In the genomic region with DNA sequence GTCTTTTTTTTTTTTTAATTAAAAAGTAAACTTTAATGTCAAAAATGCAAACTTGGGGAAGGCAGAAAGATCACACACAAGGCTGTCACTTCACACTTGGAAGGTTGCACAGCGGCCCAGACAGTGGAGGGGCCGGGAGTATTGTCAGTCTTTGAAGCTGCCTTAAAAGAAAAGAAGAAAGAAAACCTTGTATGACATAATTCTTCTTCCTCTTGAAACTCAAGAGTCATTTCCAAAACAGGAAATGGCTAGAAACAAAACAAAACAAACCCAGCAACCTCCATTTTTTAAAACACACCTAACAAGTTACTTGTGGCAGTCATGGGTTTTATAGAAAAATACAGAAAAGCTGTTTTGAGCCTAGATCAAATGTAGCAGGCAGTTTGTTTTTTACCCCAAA, we compare ENCODE assay signal across 16 cellular contexts.
DNase-seq lines count a peak whose midpoint lies in the region; ATAC-seq and TF ChIP-seq lines count a peak whose summit lies in the region.
"Had no signal": no experiment of that assay in that cellular context is flagged by ENCODE, and none has a peak within 500 bp of the region (broad histone marks: within the 10 kb centered on the region; RNA-seq: fewer than 3 reads in every experiment).

No MANE protein-coding gene starts in this region.

- TF ChIP-seq CTCF in choroid plexus epithelial cell (conservative IDR thresholded peaks at IDR 0.05; ENCODE audit: low read depth, low read length), result no peak

- peak; percentile 26 for DNase-seq in choroid plexus epithelial cell (ENCODE audit: low read depth)
- DNase-seq in putamen (ENCODE audit: low spot score), result no peak
- no peak for DNase-seq in NCI-H2227 treated with DMSO at 0.1 percent for 48 hours (lab: John Stamatoyannopoulos, UW)
- DNase-seq in SKM-1 treated with dmso at 0.1 percent for 144 hours (lab: John Stamatoyannopoulos, UW; ENCODE audit: unreplicated experiment), result no peak
- DNase-seq in G401 (ENCODE audit: low spot score), result no peak
- DNase-seq: activated CD4-positive, alpha-beta T cell treated with anti-CD3 and anti-CD28 coated beads for 1 hour; activated naive CD8-positive, alpha-beta T cell treated with anti-CD3 and anti-CD28 coated beads for 36 hours; midbrain; NCI-H1092 treated with DMSO at 0.1 percent for 48 hours; occipital lobe; stimulated activated CD4-positive, alpha-beta T cell treated with anti-CD3 and anti-CD28 coated beads, Interleukin-4, amount 100 ng/mL, for 4 hours; transverse colon had no signal

- no peaks in the 10 kb centered on the region for H3K27me3 ChIP-seq in ACC112 (ENCODE audit: insufficient read depth, low read length)
- H3K27me3 ChIP-seq: transverse colon had no signal

- no peak overlapping the region for H3K4me3 ChIP-seq in ACC112 (ENCODE audit: low read depth, low read length)
- no peak overlapping the region for H3K4me3 ChIP-seq in choroid plexus epithelial cell (ENCODE audit: low read depth, low read length)
- H3K4me3 ChIP-seq: transverse colon had no signal

- H3K27ac ChIP-seq in ACC112 (ENCODE audit: low read depth, low read length), result no peak overlapping the region
- H3K27ac ChIP-seq: transverse colon had no signal

- ATAC-seq in GM18519 (IDR thresholded peaks at IDR 0.05; ENCODE audit: low FRiP score, unreplicated experiment) (peak; percentile 65), HG03342 (IDR thresholded peaks at IDR 0.05; ENCODE audit: unreplicated experiment) (peak; percentile 63)
- ATAC-seq: HepG2 had no signal

- H2AFZ ChIP-seq in ACC112 (ENCODE audit: low read length, unreplicated experiment), result peak overlapping the region; percentile 72

- H3K79me2 ChIP-seq in ACC112 (ENCODE audit: control insufficient read depth, insufficient read depth, low read length, unreplicated experiment), result no peaks in the 10 kb centered on the region

- in situ Hi-C loops in G401 (cut with HindIII; ENCODE audit: low sequenced_read_pairs), result no loop called here

- peaks cover 12% of the 10 kb centered on the region for H3K4me1 ChIP-seq in ACC112 (ENCODE audit: control insufficient read depth, insufficient read depth, low read length, unreplicated experiment)
- H3K4me1 ChIP-seq: transverse colon had no signal

- no peaks in the 10 kb centered on the region for H3K36me3 ChIP-seq in ACC112 (ENCODE audit: insufficient read depth, low read length)
- H3K36me3 ChIP-seq: transverse colon had no signal
